Comparison of ENCODE assay signal across 12 cellular contexts in the genomic region with DNA sequence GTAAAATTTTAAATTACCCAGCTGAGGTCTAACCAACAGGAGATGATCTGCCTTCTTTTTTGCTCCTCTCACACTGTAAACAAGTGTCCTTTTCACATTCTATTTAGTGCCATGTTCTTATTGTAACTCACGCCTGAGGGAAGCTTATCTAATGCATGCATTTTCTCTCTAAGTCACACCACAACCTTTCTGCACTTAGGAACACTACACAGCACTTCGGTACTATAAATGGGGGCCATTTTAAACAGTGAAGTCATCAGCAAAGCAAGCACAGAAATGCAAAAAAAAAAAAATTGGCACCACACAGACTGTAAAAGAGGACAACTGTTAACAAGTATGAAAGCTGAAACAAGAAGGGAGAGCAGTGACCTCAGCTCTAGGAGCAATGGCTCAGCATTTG. TPM values are rescaled to one million over a fixed set of nuclear protein-coding genes. Genes with fewer than 3 reads are reported as not detected.
"Had no signal": no experiment of that assay in that cellular context is flagged by ENCODE, and none has a peak within 500 bp of the region (broad histone marks: within the 10 kb centered on the region; RNA-seq: fewer than 3 reads in every experiment).

No MANE protein-coding gene starts in this region.

- H3K9me3 ChIP-seq: gastroesophageal sphincter, transverse colon had no signal

- H3K27me3 ChIP-seq: gastroesophageal sphincter, transverse colon had no signal

- H3K4me1 ChIP-seq: gastroesophageal sphincter had no signal

- H3K9me3 Mint-ChIP-seq: mesothelial cell of epicardium; naive thymus-derived CD4-positive, alpha-beta T cell had no signal

- DNase-seq: activated CD4-positive, alpha-beta T cell treated with anti-CD3 and anti-CD28 coated beads, Interleukin-2, amount 50 U/mL, for 4 hours; activated CD4-positive, CD25-positive, alpha-beta regulatory T cell treated with anti-CD3 and anti-CD28 coated beads, Interleukin-2, amount 50 U/mL, for 72 hours; activated naive CD4-positive, alpha-beta T cell; kidney; naive thymus-derived CD4-positive, alpha-beta T cell; stimulated activated CD4-positive, alpha-beta T cell treated with anti-CD3 and anti-CD28 coated beads, Interleukin-12 subunit alpha, Interleukin-12 subunit beta, amount 100 ng/mL, for 4 hours; stimulated activated naive CD4-positive, alpha-beta T cell; substantia nigra; transverse colon had no signal

- H3K4me1 Mint-ChIP-seq: naive thymus-derived CD4-positive, alpha-beta T cell had no signal

- H3K27ac ChIP-seq: gastroesophageal sphincter, transverse colon had no signal

- H3K4me3 Mint-ChIP-seq: mesothelial cell of epicardium; naive thymus-derived CD4-positive, alpha-beta T cell had no signal

- H3K27ac Mint-ChIP-seq: mesothelial cell of epicardium; naive thymus-derived CD4-positive, alpha-beta T cell had no signal

- ATAC-seq: gastroesophageal sphincter; naive thymus-derived CD4-positive, alpha-beta T cell; sciatic nerve had no signal

- H3K36me3 Mint-ChIP-seq: naive thymus-derived CD4-positive, alpha-beta T cell had no signal

RNA-seq across cellular contexts. Expression of a gene that starts 45.2 kb away (rescaled TPM):
- total RNA-seq: naive thymus-derived CD4-positive, alpha-beta T cell had no signal
